Comparison of ENCODE assay signal across 22 cellular contexts in the genomic region with DNA sequence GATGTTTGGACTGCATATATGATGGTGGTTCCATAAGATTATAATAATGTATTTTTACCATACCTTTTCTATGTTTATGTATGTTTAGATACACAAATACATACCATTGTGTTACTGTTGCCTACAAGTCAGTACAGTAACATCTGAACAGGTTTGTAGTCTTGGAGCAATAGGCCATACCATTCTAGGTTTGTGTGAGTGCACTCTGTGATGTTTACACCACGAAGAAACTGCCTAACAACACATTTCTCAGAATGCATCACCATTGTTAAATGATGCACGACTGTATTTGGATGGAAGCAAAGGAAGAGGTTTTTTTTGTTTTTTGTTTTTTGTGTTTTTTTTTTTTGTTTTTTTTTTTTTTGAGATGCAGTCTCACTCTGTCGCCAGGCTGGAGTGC.
"Had no signal": no experiment of that assay in that cellular context is flagged by ENCODE, and none has a peak within 500 bp of the region (broad histone marks: within the 10 kb centered on the region; RNA-seq: fewer than 3 reads in every experiment).

No MANE protein-coding gene starts in this region.

- H3K36me3 ChIP-seq: uterus, WERI-Rb-1 had no signal

- H3K4me3 ChIP-seq: gastroesophageal sphincter, heart left ventricle, tibial nerve, uterus had no signal

- DNase-seq: activated CD4-positive, alpha-beta T cell treated with anti-CD3 and anti-CD28 coated beads for 1 hour; activated CD8-positive, alpha-beta memory T cell treated with anti-CD3 and anti-CD28 coated beads for 24 hours; activated CD8-positive, alpha-beta memory T cell treated with anti-CD3 and anti-CD28 coated beads, Interleukin-2, amount 50 U/mL, for 48 hours; activated effector memory CD4-positive, alpha-beta T cell treated with Interleukin-2 at 50 U/mL for 16 hours; activated naive CD4-positive, alpha-beta T cell treated with anti-CD3 and anti-CD28 coated beads, Interleukin-2, amount 50 U/mL, for 16 hours; activated T-cell treated with anti-CD3 and anti-CD28 coated beads, Interleukin-2, amount 50 U/mL, for 48 hours; cerebellar nuclear complex; effector CD4-positive, alpha-beta T cell; heart left ventricle; left ventricle myocardium superior; occipital lobe; posterior cingulate gyrus; retina; stimulated activated CD4-positive, alpha-beta T cell treated with anti-CD3 and anti-CD28 coated beads, Interleukin-15, amount 100 ng/mL, for 24 hours; stimulated activated CD4-positive, alpha-beta T cell treated with anti-CD3 and anti-CD28 coated beads, Interleukin-2, amount 100 ng/mL, for 48 hours; uterus; WERI-Rb-1 had no signal

- H3K9me3 ChIP-seq: gastroesophageal sphincter, heart left ventricle, tibial nerve, uterus had no signal

- H3K27me3 Mint-ChIP-seq: stimulated activated naive CD8-positive, alpha-beta T cell treated with anti-CD3 and anti-CD28 coated beads, Interleukin-15, Interleukin-2, amounts not matched to agents 100 ng/mL and 50 ng/mL, for 24 hours had no signal

- FAIRE-seq: astrocyte, bronchial epithelial cell had no signal

- H3K27me3 ChIP-seq: gastroesophageal sphincter, heart left ventricle, tibial nerve, uterus had no signal

- H3K27ac Mint-ChIP-seq: stimulated activated naive CD8-positive, alpha-beta T cell treated with anti-CD3 and anti-CD28 coated beads, Interleukin-15, Interleukin-2, amounts not matched to agents 100 ng/mL and 50 ng/mL, for 24 hours had no signal

- H3K27ac ChIP-seq: gastroesophageal sphincter, heart left ventricle, tibial nerve, uterus, WERI-Rb-1 had no signal

- ATAC-seq: gastroesophageal sphincter, heart left ventricle, left ventricle myocardium superior had no signal

- H3K9me3 Mint-ChIP-seq: stimulated activated naive CD8-positive, alpha-beta T cell treated with anti-CD3 and anti-CD28 coated beads, Interleukin-15, Interleukin-2, amounts not matched to agents 100 ng/mL and 50 ng/mL, for 24 hours had no signal

- H3K4me1 ChIP-seq: gastroesophageal sphincter, heart left ventricle, tibial nerve, uterus had no signal

- H3K4me3 Mint-ChIP-seq: stimulated activated naive CD8-positive, alpha-beta T cell treated with anti-CD3 and anti-CD28 coated beads, Interleukin-15, Interleukin-2, amounts not matched to agents 100 ng/mL and 50 ng/mL, for 24 hours had no signal
